Comparison of ENCODE assay signal across 8 cellular contexts in genomic region chr19:46924874-46925547, GRCh38.
DNase-seq lines count a peak whose midpoint lies in the region; TF ChIP-seq lines count a peak whose summit lies in the region.

No MANE protein-coding gene starts in this region.

- H3K4me3 Mint-ChIP-seq in MCF 10A (ENCODE audit: unreplicated experiment) (peak overlapping the region; percentile 51), mesothelial cell of epicardium (no peak overlapping the region), endothelial cell (ENCODE audit: unreplicated experiment) (no peak overlapping the region)

- H3K27ac Mint-ChIP-seq in MCF 10A (ENCODE audit: low read depth, unreplicated experiment) (peak overlapping the region; percentile 70), mesothelial cell of epicardium (peak overlapping the region; percentile 71), endothelial cell (ENCODE audit: unreplicated experiment) (no peak overlapping the region)

- CTCF ChIA-PET in MCF 10A (lab: Yijun Ruan, JAX): interaction anchor here (0.6 to 1.2 kb wide), 5 partner anchors 22 to 67 kb away, joined by 3 to 6 read pairs (median 3); no protein-coding TSS in a partner anchor

- POLR2A ChIA-PET in MCF 10A (lab: Yijun Ruan, JAX): interaction anchor here (0.6 to 4.6 kb wide), 21 partner anchors 9 to 1789 kb away, joined by 3 to 21 read pairs (median 5); partner anchors contain the start of genes AP2S1 and ARHGAP35

- H3K9me3 Mint-ChIP-seq in MCF 10A (ENCODE audit: unreplicated experiment) (no peaks in the 10 kb centered on the region), mesothelial cell of epicardium (no peaks in the 10 kb centered on the region), endothelial cell (ENCODE audit: unreplicated experiment) (no peaks in the 10 kb centered on the region)

- H3K27me3 Mint-ChIP-seq in MCF 10A (ENCODE audit: insufficient read depth, unreplicated experiment) (no peaks in the 10 kb centered on the region), mesothelial cell of epicardium (ENCODE audit: low read depth) (no peaks in the 10 kb centered on the region), endothelial cell (ENCODE audit: unreplicated experiment) (no peaks in the 10 kb centered on the region)

- DNase-seq in HT-29 (ENCODE audit: low spot score) (peak; percentile 89), MCF 10A (ENCODE audit: unreplicated experiment) (peak; percentile 22), mesothelial cell of epicardium (ENCODE audit: low spot score in 2 of 2, unreplicated experiment in 2 of 2) (no peak), endothelial cell (ENCODE audit: low spot score) (no peak), NCI-H2196 treated with DMSO at 0.1 percent for 48 hours (lab: John Stamatoyannopoulos, UW; ENCODE audit: unreplicated experiment) (no peak), HK-2 (ENCODE audit: unreplicated experiment) (no peak), NCI-H1048 (lab: John Stamatoyannopoulos, UW) (no peak)

- intact Hi-C loops in MCF 10A (cut with micrococcal nuclease): loop anchor here (2.0 kb wide), 1 partner anchor 64 kb away; the partner anchor contains the start of gene ARHGAP35

- TF ChIP-seq CTCF in 22Rv1 (IDR thresholded peaks at IDR 0.05) (no peak), MCF 10A (IDR thresholded peaks at IDR 0.05; ENCODE audit: unreplicated experiment) (no peak), mesothelial cell of epicardium (IDR thresholded peaks at IDR 0.05; ENCODE audit: unreplicated experiment) (no peak), endothelial cell (IDR thresholded peaks at IDR 0.05; ENCODE audit: unreplicated experiment) (no peak)

- BruUV-seq in MCF 10A (replicated peaks; lab: Mats Ljungman, UMichigan): no TSS peak

- peak overlapping the region; percentile 90 for H3K27ac ChIP-seq in 22Rv1

- H3K4me1 Mint-ChIP-seq in MCF 10A (ENCODE audit: insufficient read depth, unreplicated experiment) (peaks cover 40% of the 10 kb centered on the region), mesothelial cell of epicardium (peaks cover 61% of the 10 kb centered on the region), endothelial cell (ENCODE audit: unreplicated experiment) (peaks cover 32% of the 10 kb centered on the region)

- peaks cover 36% of the 10 kb centered on the region for H3K36me3 Mint-ChIP-seq in MCF 10A (ENCODE audit: insufficient read depth, unreplicated experiment)
- peaks cover 8% of the 10 kb centered on the region for H3K36me3 Mint-ChIP-seq in mesothelial cell of epicardium
- peaks cover 14% of the 10 kb centered on the region for H3K36me3 Mint-ChIP-seq in endothelial cell (ENCODE audit: low read depth, unreplicated experiment)

Comparison
In these comparisons a context has a peak if more than half of its experiments do, and no peak if none do; other contexts are left out.
1. DNase-seq: peak in HT-29 (single experiment) and MCF 10A (single experiment); none in mesothelial cell of epicardium (0 of 2), endothelial cell (single experiment), NCI-H2196 treated with DMSO at 0.1 percent for 48 hours (single experiment), HK-2 (single experiment) and NCI-H1048 (single experiment).